ENCODE assay signal across 16 cellular contexts in the genomic region with DNA sequence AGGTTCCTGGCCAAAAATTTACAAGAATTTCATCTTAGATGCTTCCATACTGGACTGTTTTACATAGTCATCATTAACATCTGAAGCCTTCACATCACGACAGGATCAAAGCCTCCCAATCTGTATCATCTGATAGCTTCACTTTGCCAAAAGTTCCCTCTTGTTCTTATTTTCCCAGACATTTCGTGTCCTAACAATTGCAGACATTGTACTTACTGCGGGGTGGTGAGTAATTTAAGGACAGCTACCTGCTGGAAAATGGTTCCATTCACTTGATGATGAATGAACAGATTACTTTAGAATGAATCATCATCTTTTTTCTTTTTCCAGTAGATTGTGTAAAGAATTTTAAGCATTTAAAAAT.
DNase-seq lines count a peak whose midpoint lies in the region; ATAC-seq and TF ChIP-seq lines count a peak whose summit lies in the region.
"Had no signal": no experiment of that assay in that cellular context is flagged by ENCODE, and none has a peak within 500 bp of the region (broad histone marks: within the 10 kb centered on the region; RNA-seq: fewer than 3 reads in every experiment).

No MANE protein-coding gene starts in this region.

- H4K12ac ChIP-seq in trophoblast cell (ENCODE audit: low read depth, low read length), result no peak overlapping the region

- H2AK5ac ChIP-seq in trophoblast cell (ENCODE audit: low read length), result no peak overlapping the region

- H3K14ac ChIP-seq in trophoblast cell (ENCODE audit: low read length), result no peak overlapping the region

- intact Hi-C loops in ovary (cut with DNase I), result no loop called here

- no peaks in the 10 kb centered on the region for H3K9me2 ChIP-seq in GM23248 (ENCODE audit: insufficient read depth)

- H3K9ac ChIP-seq in GM23248 (0 out of 2 replicates have a peak overlapping the region, but pooled peaks have one; percentile 4), trophoblast cell (ENCODE audit: low read length) (no peak overlapping the region)
- H3K9ac ChIP-seq: BLaER1 had no signal

- ATAC-seq in GM18867 (IDR thresholded peaks at IDR 0.05; ENCODE audit: unreplicated experiment) (no peak), HG02970 (IDR thresholded peaks at IDR 0.05; ENCODE audit: low FRiP score, unreplicated experiment) (no peak), HG02885 (IDR thresholded peaks at IDR 0.05; ENCODE audit: poor library complexity, unreplicated experiment) (no peak)
- ATAC-seq: activated CD8-positive, alpha-beta T cell treated with anti-CD3 and anti-CD28 coated beads, Interleukin-2, amount 10 ng/mL, durations not matched to agents 7 days and 5 days; Panc1 had no signal

- in situ Hi-C loops in GM23248 (cut with MboI), result no loop called here

- H4K8ac ChIP-seq in trophoblast cell (ENCODE audit: low read depth, low read length), result no peak overlapping the region

- no peaks in the 10 kb centered on the region for H3K36me3 ChIP-seq in GM23248 (ENCODE audit: low read depth)
- H3K36me3 ChIP-seq in SJSA1, result no peaks in the 10 kb centered on the region
- H3K36me3 ChIP-seq in trophoblast cell (ENCODE audit: control insufficient read depth in 1 of 2, insufficient read depth in 2 of 2, low read length in 2 of 2), result no peaks in the 10 kb centered on the region
- no peaks in the 10 kb centered on the region for H3K36me3 ChIP-seq in ovary
- H3K36me3 ChIP-seq: BLaER1, colonic mucosa had no signal

- H3K4me2 ChIP-seq in GM23248 (ENCODE audit: unreplicated experiment), result peak overlapping the region; percentile 59
- H3K4me2 ChIP-seq in trophoblast cell (ENCODE audit: low read length), result no peak overlapping the region
- H3K4me2 ChIP-seq: BLaER1 had no signal

- H2AFZ ChIP-seq in GM23248 (no peak overlapping the region), trophoblast cell (ENCODE audit: insufficient read depth, low read length, poor library complexity) (no peak overlapping the region)

- H3K27me3 ChIP-seq in GM23248 (replicated peaks; ENCODE audit: insufficient read depth) (no peaks in the 10 kb centered on the region), SJSA1 (replicated peaks) (no peaks in the 10 kb centered on the region), trophoblast cell (ENCODE audit: insufficient read depth, low read length) (no peaks in the 10 kb centered on the region), ovary (no peaks in the 10 kb centered on the region)
- H3K27me3 ChIP-seq: BLaER1, colonic mucosa had no signal

- H2BK120ac ChIP-seq in trophoblast cell (ENCODE audit: insufficient read depth, low read length, poor library complexity), result no peak overlapping the region

- TF ChIP-seq CTCF in fibroblast of villous mesenchyme (IDR thresholded peaks at IDR 0.05; ENCODE audit: insufficient read depth, low read depth, low read length) (no peak), ovary (IDR thresholded peaks at IDR 0.05) (no peak)

- no peak overlapping the region for H3K4ac ChIP-seq in trophoblast cell (ENCODE audit: low read depth, low read length)

- H3F3A ChIP-seq in GM23248 (ENCODE audit: insufficient read depth), result peaks cover 50% of the 10 kb centered on the region

- TF ChIP-seq POLR2A in ovary (IDR thresholded peaks at IDR 0.05), result no peak

- no peaks in the 10 kb centered on the region for H4K20me1 ChIP-seq in GM23248 (ENCODE audit: insufficient read depth)
- H4K20me1 ChIP-seq: BLaER1 had no signal

- no peaks in the 10 kb centered on the region for H3K79me1 ChIP-seq in trophoblast cell (ENCODE audit: low read length)

- peak overlapping the region; percentile 20 for H3K4me3 ChIP-seq in GM23248
- H3K4me3 ChIP-seq in SJSA1, result no peak overlapping the region
- no peak overlapping the region for H3K4me3 ChIP-seq in fibroblast of villous mesenchyme (ENCODE audit: low read depth, low read length)
- no peak overlapping the region for H3K4me3 ChIP-seq in trophoblast cell (ENCODE audit: low read depth, low read length)
- no peak overlapping the region for H3K4me3 ChIP-seq in ovary
- H3K4me3 ChIP-seq: BLaER1, colonic mucosa had no signal

- H2BK5ac ChIP-seq in trophoblast cell (ENCODE audit: low read depth, low read length, poor library complexity), result no peak overlapping the region

- H4K91ac ChIP-seq in trophoblast cell (ENCODE audit: low read depth, low read length), result no peak overlapping the region

- peaks cover 68% of the 10 kb centered on the region for H3K4me1 ChIP-seq in GM23248 (ENCODE audit: insufficient read depth)
- peaks cover 61% of the 10 kb centered on the region for H3K4me1 ChIP-seq in SJSA1 (replicated peaks)
- H3K4me1 ChIP-seq in trophoblast cell (ENCODE audit: control insufficient read depth in 1 of 2, insufficient read depth in 2 of 2, low read length in 2 of 2), result no peaks in the 10 kb centered on the region
- peaks cover 3% of the 10 kb centered on the region for H3K4me1 ChIP-seq in ovary (ENCODE audit: insufficient read depth)
- H3K4me1 ChIP-seq: BLaER1, colonic mucosa had no signal

- WGBS in GM23248 (ENCODE audit: low coverage in 1 of 2, low lambda C conversion rate in 2 of 2, missing lambda C conversion rate in 2 of 2), 2 experiments, result 1 to 3% methylated on average over 3 of the region's 3 CpGs
- WGBS in trophoblast cell (ENCODE audit: extremely low coverage, insufficient coverage, insufficient read length), result no CpG with 5 or more reads among the region's 3 CpGs
- 16 to 29% (median 25%) methylated on average over 3 of the region's 3 CpGs for WGBS in ovary, 3 donors

- H2BK12ac ChIP-seq in trophoblast cell (ENCODE audit: low read length), result no peak overlapping the region

- H3K27ac ChIP-seq in GM23248 (peak overlapping the region; percentile 59), SJSA1 (peak overlapping the region; percentile 77), trophoblast cell (ENCODE audit: low read depth, low read length) (peak overlapping the region; percentile 27), ovary (no peak overlapping the region)
- H3K27ac ChIP-seq: BLaER1, colonic mucosa had no signal

- no peak overlapping the region for H3K23ac ChIP-seq in trophoblast cell (ENCODE audit: low read length)

- H3K9me3 ChIP-seq in GM23248 (ENCODE audit: low read depth) (no peaks in the 10 kb centered on the region), SJSA1 (replicated peaks) (0 out of 2 replicates have a peak, but pooled peaks cover under 1% of the 10 kb centered on the region), trophoblast cell (ENCODE audit: insufficient read depth, low read depth, low read length) (no peaks in the 10 kb centered on the region), ovary (no peaks in the 10 kb centered on the region)
- H3K9me3 ChIP-seq: BLaER1, colonic mucosa had no signal

- H3K18ac ChIP-seq in trophoblast cell (ENCODE audit: low read length), result no peak overlapping the region

- H3K79me2 ChIP-seq in GM23248 (ENCODE audit: insufficient read depth) (no peaks in the 10 kb centered on the region), trophoblast cell (ENCODE audit: control insufficient read depth, insufficient read depth, low read length, poor library complexity) (no peaks in the 10 kb centered on the region)

- no peak for TF ChIP-seq EP300 in ovary (IDR thresholded peaks at IDR 0.05)

- DNase-seq in GM23248 (peak; percentile 73), SJSA1 (ENCODE audit: low read depth in 1 of 2, low spot score in 2 of 2) (peak in 1 of 2 experiments; percentile 64), fibroblast of villous mesenchyme (ENCODE audit: low read depth) (peak; percentile 7), trophoblast cell (no peak), ovary (no peak)
- DNase-seq: activated CD8-positive, alpha-beta T cell treated with anti-CD3 and anti-CD28 coated beads, Interleukin-2, amount 10 ng/mL, durations not matched to agents 7 days and 5 days; activated naive CD4-positive, alpha-beta T cell treated with Interleukin-2 at 50 U/mL for 16 hours; colonic mucosa; GF-D8; NCI-H2227 treated with DMSO at 0.1 percent for 48 hours; stimulated activated CD8-positive, alpha-beta memory T cell treated with anti-CD3 and anti-CD28 coated beads, Interleukin-4, amount 100 ng/mL, for 48 hours had no signal

Comparison
In these comparisons a context has a peak if more than half of its experiments do, and no peak if none do; other contexts are left out.
1. DNase-seq: peak in GM23248 (single experiment) and fibroblast of villous mesenchyme (single experiment); none in trophoblast cell (0 of 2) and ovary (0 of 5).
2. H3K27ac ChIP-seq: peak in GM23248 (single experiment), SJSA1 (single experiment) and trophoblast cell (single experiment); none in ovary (0 of 2).